ENCODE assay signal across 10 cellular contexts in genomic region chr9:112038017-112038408, GRCh38.
DNase-seq lines count a peak whose midpoint lies in the region; ATAC-seq and TF ChIP-seq lines count a peak whose summit lies in the region.
"Had no signal": no experiment of that assay in that cellular context is flagged by ENCODE, and none has a peak within 500 bp of the region (broad histone marks: within the 10 kb centered on the region; RNA-seq: fewer than 3 reads in every experiment).

No MANE protein-coding gene starts in this region.

- H3K27ac ChIP-seq in foreskin keratinocyte, result no peak overlapping the region
- H3K27ac ChIP-seq: hepatocyte had no signal

- H3K36me3 Mint-ChIP-seq in activated T-helper 1 cell treated with anti-CD3 and anti-CD28 coated beads, Interleukin-12 subunit alpha, Interleukin-12 subunit beta, Interleukin-2, Interleukin-4 antibody, amounts not matched to agents 30 ng/mL and 10 ng/mL and 1 ng/mL, durations not matched to agents 14 hours and 24 hours and 36 hours (ENCODE audit: low read depth), result peaks cover 21% of the 10 kb centered on the region
- H3K36me3 Mint-ChIP-seq in nephron (ENCODE audit: low read depth), result peaks cover 40% of the 10 kb centered on the region

- H3K9me3 Mint-ChIP-seq in activated T-helper 1 cell treated with anti-CD3 and anti-CD28 coated beads, Interleukin-12 subunit alpha, Interleukin-12 subunit beta, Interleukin-2, Interleukin-4 antibody, amounts not matched to agents 30 ng/mL and 10 ng/mL and 1 ng/mL, durations not matched to agents 14 hours and 24 hours and 36 hours, result no peaks in the 10 kb centered on the region
- H3K9me3 Mint-ChIP-seq in nephron, result no peaks in the 10 kb centered on the region
- H3K9me3 Mint-ChIP-seq: endodermal cell had no signal

- peaks cover 19% of the 10 kb centered on the region for H3K27me3 Mint-ChIP-seq in activated T-helper 1 cell treated with anti-CD3 and anti-CD28 coated beads, Interleukin-12 subunit alpha, Interleukin-12 subunit beta, Interleukin-2, Interleukin-4 antibody, amounts not matched to agents 30 ng/mL and 10 ng/mL and 1 ng/mL, durations not matched to agents 14 hours and 24 hours and 36 hours (ENCODE audit: insufficient read depth)
- H3K27me3 Mint-ChIP-seq in nephron (ENCODE audit: low read depth), result peaks cover 9% of the 10 kb centered on the region

- no peaks in the 10 kb centered on the region for H3K27me3 ChIP-seq in foreskin keratinocyte
- H3K27me3 ChIP-seq: hepatocyte had no signal

- peak; percentile 7 for ATAC-seq in GM18508 (IDR thresholded peaks at IDR 0.05; ENCODE audit: insufficient read depth, unreplicated experiment)
- no peak for ATAC-seq in foreskin keratinocyte

- peak overlapping the region; percentile 82 for H3K27ac Mint-ChIP-seq in activated T-helper 1 cell treated with anti-CD3 and anti-CD28 coated beads, Interleukin-12 subunit alpha, Interleukin-12 subunit beta, Interleukin-2, Interleukin-4 antibody, amounts not matched to agents 30 ng/mL and 10 ng/mL and 1 ng/mL, durations not matched to agents 14 hours and 24 hours and 36 hours
- peak overlapping the region; percentile 7 to 80 (median 67) for H3K27ac Mint-ChIP-seq in nephron

- peak overlapping the region; percentile 43 for H3K4me3 Mint-ChIP-seq in activated T-helper 1 cell treated with anti-CD3 and anti-CD28 coated beads, Interleukin-12 subunit alpha, Interleukin-12 subunit beta, Interleukin-2, Interleukin-4 antibody, amounts not matched to agents 30 ng/mL and 10 ng/mL and 1 ng/mL, durations not matched to agents 14 hours and 24 hours and 36 hours
- H3K4me3 Mint-ChIP-seq in nephron, result no peak overlapping the region
- H3K4me3 Mint-ChIP-seq: endodermal cell had no signal

- CTCF ChIA-PET in HEK293T (lab: Yijun Ruan, JAX), result no interaction called here

- POLR2A ChIA-PET in HEK293T (lab: Yijun Ruan, JAX), result no interaction called here

- no peak for TF ChIP-seq CTCF in nephron (IDR thresholded peaks at IDR 0.05; ENCODE audit: unreplicated experiment in 3 of 3)
- TF ChIP-seq CTCF in foreskin keratinocyte (conservative IDR thresholded peaks at IDR 0.05), result no peak

- H3K4me1 Mint-ChIP-seq in activated T-helper 1 cell treated with anti-CD3 and anti-CD28 coated beads, Interleukin-12 subunit alpha, Interleukin-12 subunit beta, Interleukin-2, Interleukin-4 antibody, amounts not matched to agents 30 ng/mL and 10 ng/mL and 1 ng/mL, durations not matched to agents 14 hours and 24 hours and 36 hours (ENCODE audit: low read depth), result peaks cover 50% of the 10 kb centered on the region
- peaks cover 39% of the 10 kb centered on the region for H3K4me1 Mint-ChIP-seq in nephron

- H3K4me3 ChIP-seq in Jurkat, Clone E6-1 (ENCODE audit: low read length), result no peak overlapping the region
- H3K4me3 ChIP-seq: hepatocyte had no signal

- H3K4me1 ChIP-seq in foreskin keratinocyte, result peaks cover 30% of the 10 kb centered on the region

- intact Hi-C loops in activated T-helper 1 cell treated with anti-CD3 and anti-CD28 coated beads, Interleukin-12 subunit alpha, Interleukin-12 subunit beta, Interleukin-2, Interleukin-4 antibody, amounts not matched to agents 30 ng/mL and 10 ng/mL and 1 ng/mL, durations not matched to agents 14 hours and 24 hours and 36 hours (cut with micrococcal nuclease), result loop anchor here (10.0 kb wide), 3 partner anchors 403 to 1477 kb away; partner anchors contain the start of genes DNAJC25 and ECPAS

- DNase-seq in Jurkat, Clone E6-1 (ENCODE audit: low read depth, low spot score), result peak; percentile 51
- no peak for DNase-seq in activated T-helper 1 cell treated with anti-CD3 and anti-CD28 coated beads, Interleukin-12 subunit alpha, Interleukin-12 subunit beta, Interleukin-2, Interleukin-4 antibody, amounts not matched to agents 30 ng/mL and 10 ng/mL and 1 ng/mL, durations not matched to agents 14 hours and 24 hours and 36 hours (ENCODE audit: low spot score)
- DNase-seq in HEK293T (ENCODE audit: extremely low spot score) (no peak), foreskin keratinocyte (no peak), islet precursor cell (no peak)
- DNase-seq: NCI-H2081 treated with DMSO at 0.1 percent for 48 hours had no signal

TF ChIP-seq in HEK293T, 16 proteins besides CTCF, POLR2A, EP300 and RAD21:
- TF ChIP-seq NFRKB (IDR thresholded peaks at IDR 0.05) (no peak), LEF1 (IDR thresholded peaks at IDR 0.05; ENCODE audit: borderline replicate concordance) (no peak), ZNF384 (IDR thresholded peaks at IDR 0.05) (no peak), FOXM1 (IDR thresholded peaks at IDR 0.05; ENCODE audit: borderline replicate concordance) (no peak), L3MBTL2 (conservative IDR thresholded peaks at IDR 0.05) (no peak), ARNT (IDR thresholded peaks at IDR 0.05) (no peak)
